8 cellular contexts compared by ENCODE assay signal in genomic region chr7:39621784-39622411, GRCh38. TPM values are rescaled to one million over a fixed set of nuclear protein-coding genes. Genes with fewer than 3 reads are reported as not detected.
A peak's percentile ranks its signal among the peaks of the same experiment; 100 is the strongest.
DNase-seq lines count a peak whose midpoint lies in the region; ATAC-seq, FAIRE-seq and TF ChIP-seq lines count a peak whose summit lies in the region.

No MANE protein-coding gene starts in this region.

- no peaks in the 10 kb centered on the region; the same call in 1 of the 2 replicates for H4K20me1 ChIP-seq in KMS-11 (ENCODE audit: insufficient read depth)
- peaks cover 26% of the 10 kb centered on the region for H4K20me1 ChIP-seq in astrocyte (ENCODE audit: insufficient read depth, low read length)

- H3K79me2 ChIP-seq in KMS-11 (ENCODE audit: insufficient read depth, low read depth) (peaks cover 38% of the 10 kb centered on the region), astrocyte (ENCODE audit: insufficient read depth, low read length) (peaks cover 50% of the 10 kb centered on the region)

- H3K27me3 Mint-ChIP-seq in activated CD4-positive, alpha-beta T cell treated with anti-CD3 and anti-CD28 coated beads, Interleukin-2, amount 10 ng/mL, durations not matched to agents 24 days and 14 days, result peaks cover 3% of the 10 kb centered on the region
- H3K27me3 Mint-ChIP-seq in astrocyte (ENCODE audit: low read depth, unreplicated experiment) (no peaks in the 10 kb centered on the region), progenitor cell of endocrine pancreas (no peaks in the 10 kb centered on the region)

- no peaks in the 10 kb centered on the region for H3K27me3 ChIP-seq in KMS-11 (ENCODE audit: insufficient read depth, low read depth)
- no peaks in the 10 kb centered on the region for H3K27me3 ChIP-seq in astrocyte (ENCODE audit: insufficient read depth, low read length)
- no peaks in the 10 kb centered on the region for H3K27me3 ChIP-seq in gastrocnemius medialis

- no peaks in the 10 kb centered on the region for H3K9me3 Mint-ChIP-seq in activated CD4-positive, alpha-beta T cell treated with anti-CD3 and anti-CD28 coated beads, Interleukin-2, amount 10 ng/mL, durations not matched to agents 24 days and 14 days
- H3K9me3 Mint-ChIP-seq in astrocyte (ENCODE audit: unreplicated experiment), result no peaks in the 10 kb centered on the region
- H3K9me3 Mint-ChIP-seq in progenitor cell of endocrine pancreas (ENCODE audit: low read depth), result no peaks in the 10 kb centered on the region

- peaks cover 49% of the 10 kb centered on the region for H3K4me1 ChIP-seq in KMS-11 (ENCODE audit: low read depth, poor library complexity, severe bottlenecking)
- H3K4me1 ChIP-seq in astrocyte (ENCODE audit: insufficient read depth, low read length), result peaks cover 29% of the 10 kb centered on the region
- peaks cover 34 to 41% of the 10 kb centered on the region in 2 donors for H3K4me1 ChIP-seq in gastrocnemius medialis

- no peak for FAIRE-seq in astrocyte (lab: Jason Lieb, UNC)

- peaks cover 29% of the 10 kb centered on the region for H3K4me1 Mint-ChIP-seq in activated CD4-positive, alpha-beta T cell treated with anti-CD3 and anti-CD28 coated beads, Interleukin-2, amount 10 ng/mL, durations not matched to agents 24 days and 14 days
- H3K4me1 Mint-ChIP-seq in astrocyte (ENCODE audit: low read depth, unreplicated experiment) (peaks cover 37% of the 10 kb centered on the region), progenitor cell of endocrine pancreas (ENCODE audit: low read depth) (peaks cover 30% of the 10 kb centered on the region)

- H3K4me3 ChIP-seq in KMS-11 (IDR thresholded peaks at IDR 0.05; ENCODE audit: insufficient read depth, low read depth, low read length) (no peak overlapping the region), astrocyte (ENCODE audit: insufficient read depth, low read depth, low read length) (peak overlapping the region; percentile 82), gastrocnemius medialis (no peak overlapping the region)

- no peaks in the 10 kb centered on the region for H3K36me3 ChIP-seq in KMS-11 (ENCODE audit: insufficient read depth)
- H3K36me3 ChIP-seq in astrocyte (ENCODE audit: insufficient read depth, low read length), result no peaks in the 10 kb centered on the region
- H3K36me3 ChIP-seq in gastrocnemius medialis, result no peaks in the 10 kb centered on the region

- in situ Hi-C loops in gastrocnemius medialis (cut with MboI; ENCODE audit: low sequenced_read_pairs in 4 of 4), result no loop called here

- H3K4me2 ChIP-seq in KMS-11, result peak overlapping the region; percentile 58
- H3K4me2 ChIP-seq in astrocyte (ENCODE audit: low read length), result peak overlapping the region; percentile 98

- no peak for ATAC-seq in gastrocnemius medialis

- TF ChIP-seq CTCF in KMS-11 (conservative IDR thresholded peaks at IDR 0.05; ENCODE audit: low read depth, low read length), result no peak
- no peak for TF ChIP-seq CTCF in astrocyte (IDR thresholded peaks at IDR 0.05; ENCODE audit: insufficient read depth, low read depth, low read length)
- TF ChIP-seq CTCF in progenitor cell of endocrine pancreas (IDR thresholded peaks at IDR 0.05; ENCODE audit: unreplicated experiment), result no peak
- TF ChIP-seq CTCF in gastrocnemius medialis (IDR thresholded peaks at IDR 0.05 in 4 of 5, conservative IDR thresholded peaks at IDR 0.05 in 1 of 5), result no peak

- peak overlapping the region; percentile 99 for H3K4me3 Mint-ChIP-seq in activated CD4-positive, alpha-beta T cell treated with anti-CD3 and anti-CD28 coated beads, Interleukin-2, amount 10 ng/mL, durations not matched to agents 24 days and 14 days
- peak overlapping the region; percentile 92 for H3K4me3 Mint-ChIP-seq in astrocyte (ENCODE audit: unreplicated experiment)
- peak overlapping the region; percentile 90 for H3K4me3 Mint-ChIP-seq in progenitor cell of endocrine pancreas (ENCODE audit: low read depth)

- intact Hi-C loops in activated CD4-positive, alpha-beta T cell treated with anti-CD3 and anti-CD28 coated beads, Interleukin-2, amount 10 ng/mL, durations not matched to agents 24 days and 14 days (cut with micrococcal nuclease), result loop anchor here (2.0 to 10.0 kb wide), 3 partner anchors 55 to 510 kb away; partner anchors contain the start of genes MPLKIP and YAE1
- intact Hi-C loops in gastrocnemius medialis (cut with DNase I; ENCODE audit: low total_unique reads), result loop anchor here (2.0 to 5.0 kb wide), 2 partner anchors 50 to 55 kb away; partner anchors contain the start of gene YAE1

- DNase-seq in activated CD4-positive, alpha-beta T cell treated with anti-CD3 and anti-CD28 coated beads, Interleukin-2, amount 10 ng/mL, durations not matched to agents 24 days and 14 days, result no peak
- DNase-seq in activated CD4-positive, alpha-beta T cell treated with anti-CD3 and anti-CD28 coated beads for 48 hours, result no peak
- DNase-seq in astrocyte (ENCODE audit: low read depth), result peak; percentile 50
- no peak for DNase-seq in progenitor cell of endocrine pancreas (ENCODE audit: low spot score, unreplicated experiment)
- DNase-seq in putamen (ENCODE audit: low spot score), result no peak
- no peak for DNase-seq in gastrocnemius medialis
- no peak for DNase-seq in activated CD8-positive, alpha-beta memory T cell treated with anti-CD3 and anti-CD28 coated beads, Interleukin-2, amount 50 U/mL, for 48 hours

- H2AFZ ChIP-seq in KMS-11 (ENCODE audit: low read depth), result no peak overlapping the region
- H2AFZ ChIP-seq in astrocyte (ENCODE audit: low read depth, low read length), result no peak overlapping the region

- H3K27ac Mint-ChIP-seq in activated CD4-positive, alpha-beta T cell treated with anti-CD3 and anti-CD28 coated beads, Interleukin-2, amount 10 ng/mL, durations not matched to agents 24 days and 14 days, result peak overlapping the region; percentile 93
- H3K27ac Mint-ChIP-seq in astrocyte (ENCODE audit: unreplicated experiment), result peak overlapping the region; percentile 99
- H3K27ac Mint-ChIP-seq in progenitor cell of endocrine pancreas, result peak overlapping the region; percentile 99

- peaks cover 14% of the 10 kb centered on the region for H3K36me3 Mint-ChIP-seq in activated CD4-positive, alpha-beta T cell treated with anti-CD3 and anti-CD28 coated beads, Interleukin-2, amount 10 ng/mL, durations not matched to agents 24 days and 14 days (ENCODE audit: low read depth)
- H3K36me3 Mint-ChIP-seq in astrocyte (ENCODE audit: low read depth, unreplicated experiment), result peaks cover 6% of the 10 kb centered on the region
- H3K36me3 Mint-ChIP-seq in progenitor cell of endocrine pancreas (ENCODE audit: insufficient read depth), result no peaks in the 10 kb centered on the region

- H3K9me3 ChIP-seq in astrocyte (ENCODE audit: insufficient read depth, low read depth, low read length) (no peaks in the 10 kb centered on the region), gastrocnemius medialis (no peaks in the 10 kb centered on the region)

- no peak for TF ChIP-seq POLR2A in gastrocnemius medialis (IDR thresholded peaks at IDR 0.05)

- H3K27ac ChIP-seq in KMS-11 (peak overlapping the region; percentile 38), astrocyte (ENCODE audit: low read depth, low read length) (peak overlapping the region; percentile 94), gastrocnemius medialis (no peak overlapping the region)

- H3K9ac ChIP-seq in KMS-11, result no peak overlapping the region
- peak overlapping the region; percentile 96 for H3K9ac ChIP-seq in astrocyte (ENCODE audit: low read length)

RNA-seq across cellular contexts. Expression of gene RALA, which starts 1.5 kb away (rescaled TPM):
- 35.5 and 37.0 TPM in 2 replicates for total RNA-seq in activated CD4-positive, alpha-beta T cell treated with anti-CD3 and anti-CD28 coated beads, Interleukin-2, amount 10 ng/mL, durations not matched to agents 24 days and 14 days
- 68.6 and 70.2 TPM in 2 replicates for total RNA-seq in astrocyte
- 39.6 and 42.4 TPM in 2 replicates for total RNA-seq in progenitor cell of endocrine pancreas
- total RNA-seq in gastrocnemius medialis, result 10 to 100 TPM in 3 of 4 donors, 1 to 10 TPM in 1; 9.2 to 11.6 (median 10.7) TPM

RNA-seq across cellular contexts. Expression of gene YAE1, which starts 55.7 kb away (rescaled TPM):
- 14.2 and 14.3 TPM in 2 replicates for total RNA-seq in activated CD4-positive, alpha-beta T cell treated with anti-CD3 and anti-CD28 coated beads, Interleukin-2, amount 10 ng/mL, durations not matched to agents 24 days and 14 days
- total RNA-seq in astrocyte (24.7 and 27.8 TPM in 2 replicates), progenitor cell of endocrine pancreas (33.4 and 35.0 TPM in 2 replicates), gastrocnemius medialis (10 to 100 TPM in 2 of 4 donors, 1 to 10 TPM in 2; 4.6 to 20.2 (median 10.2) TPM)

Comparison
In these comparisons a context has a peak if more than half of its experiments do, and no peak if none do; other contexts are left out.
1. H3K27ac ChIP-seq: peak in KMS-11 (single experiment) and astrocyte (single experiment); none in gastrocnemius medialis (0 of 4).
2. Peak in every context shown above with its lines, with median percentiles within 50 percentile points of each other: H3K27ac Mint-ChIP-seq and H3K4me3 Mint-ChIP-seq.